ENCODE assay signal across 11 cellular contexts in the genomic region with DNA sequence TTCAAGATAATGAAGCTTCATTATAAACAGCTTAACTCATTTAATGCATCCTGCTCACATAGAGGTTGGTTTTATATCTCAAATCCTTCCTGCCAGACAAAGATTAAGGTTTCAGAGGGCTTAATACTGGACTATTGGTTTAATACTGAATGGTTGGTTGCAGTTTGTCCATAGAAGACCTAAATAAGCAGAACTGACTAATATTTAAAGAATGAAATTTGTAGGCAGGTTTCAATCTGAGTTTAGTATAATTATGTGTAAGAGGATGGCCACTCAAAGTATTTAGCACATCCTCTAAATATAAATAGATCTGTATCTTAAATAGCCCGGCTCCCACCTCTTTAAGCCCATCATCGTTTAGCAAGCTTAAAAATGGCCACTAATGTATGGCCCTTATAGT.
DNase-seq lines count a peak whose midpoint lies in the region; ATAC-seq and TF ChIP-seq lines count a peak whose summit lies in the region.
"Had no signal": no experiment of that assay in that cellular context is flagged by ENCODE, and none has a peak within 500 bp of the region (broad histone marks: within the 10 kb centered on the region; RNA-seq: fewer than 3 reads in every experiment).

No MANE protein-coding gene starts in this region.

- peaks cover 0 to 18% of the 10 kb centered on the region in 2 donors for H3K36me3 ChIP-seq in thyroid gland

- no peak for TF ChIP-seq CTCF in VCaP (conservative IDR thresholded peaks at IDR 0.05)
- no peak for TF ChIP-seq CTCF in thyroid gland (IDR thresholded peaks at IDR 0.05)

- peaks cover 12% of the 10 kb centered on the region for H3K36me3 Mint-ChIP-seq in activated naive CD8-positive, alpha-beta T cell treated with anti-CD3 and anti-CD28 coated beads for 36 hours

- no peaks in the 10 kb centered on the region for H3K9me3 ChIP-seq in thyroid gland
- H3K9me3 ChIP-seq: BLaER1 treated with 17β-estradiol and CSF1 and Interleukin-3, amounts not matched to agents 10 nM and 100 nM; upper lobe of right lung had no signal

- H3K4me3 Mint-ChIP-seq in activated naive CD8-positive, alpha-beta T cell treated with anti-CD3 and anti-CD28 coated beads for 36 hours, result no peak overlapping the region
- H3K4me3 Mint-ChIP-seq: natural killer cell treated with Interleukin-12 subunit alpha and Interleukin-12 subunit beta and Interleukin-15 and Interleukin-18, amount 100 ng/mL, for 72 hours had no signal

- TF ChIP-seq POLR2A in thyroid gland (IDR thresholded peaks at IDR 0.05), result no peak

- intact Hi-C loops in thyroid gland (cut with DNase I), result no loop called here

- ATAC-seq in GM18499 (IDR thresholded peaks at IDR 0.05; ENCODE audit: insufficient read depth, unreplicated experiment) (peak; percentile 60), GM21447 (IDR thresholded peaks at IDR 0.05; ENCODE audit: unreplicated experiment) (peak; percentile 63), HG03060 (IDR thresholded peaks at IDR 0.05; ENCODE audit: low read depth, unreplicated experiment) (peak; percentile 68)
- ATAC-seq: upper lobe of right lung had no signal

- H3K4me1 Mint-ChIP-seq in activated naive CD8-positive, alpha-beta T cell treated with anti-CD3 and anti-CD28 coated beads for 36 hours, result peaks cover 17% of the 10 kb centered on the region

- no peaks in the 10 kb centered on the region for H3K27me3 ChIP-seq in thyroid gland
- H3K27me3 ChIP-seq: upper lobe of right lung had no signal

- DNase-seq in activated effector memory CD4-positive, alpha-beta T cell treated with Interleukin-2 at 50 U/mL for 16 hours, result no peak
- DNase-seq in activated naive CD8-positive, alpha-beta T cell treated with anti-CD3 and anti-CD28 coated beads for 36 hours, result no peak
- no peak for DNase-seq in GM19238 (ENCODE audit: insufficient read length, low spot score)
- no peak for DNase-seq in thyroid gland
- DNase-seq: upper lobe of right lung had no signal

- 89 to 96% methylated on average over 2 of the region's 2 CpGs for WGBS in thyroid gland, 2 donors

- H3K4me3 ChIP-seq in thyroid gland (replicated peaks in 1 of 3), result no peak overlapping the region
- H3K4me3 ChIP-seq: BLaER1 treated with 17β-estradiol and CSF1 and Interleukin-3, amounts not matched to agents 10 nM and 100 nM; upper lobe of right lung had no signal

- H3K4me1 ChIP-seq in thyroid gland, result peaks cover 37 to 54% of the 10 kb centered on the region in 2 donors

- H3K27me3 Mint-ChIP-seq in activated naive CD8-positive, alpha-beta T cell treated with anti-CD3 and anti-CD28 coated beads for 36 hours, result no peaks in the 10 kb centered on the region

- H3K27ac ChIP-seq in VCaP (peak overlapping the region; percentile 95), thyroid gland (peak overlapping the region in 1 of 3 donors; percentile 20)
- H3K27ac ChIP-seq: BLaER1 treated with 17β-estradiol and CSF1 and Interleukin-3, amounts not matched to agents 10 nM and 100 nM; upper lobe of right lung had no signal

- H3K27ac Mint-ChIP-seq in activated naive CD8-positive, alpha-beta T cell treated with anti-CD3 and anti-CD28 coated beads for 36 hours, result no peak overlapping the region
- H3K27ac Mint-ChIP-seq: natural killer cell treated with Interleukin-12 subunit alpha and Interleukin-12 subunit beta and Interleukin-15 and Interleukin-18, amount 100 ng/mL, for 72 hours had no signal

- peaks cover 4% of the 10 kb centered on the region for H3K9me3 Mint-ChIP-seq in activated naive CD8-positive, alpha-beta T cell treated with anti-CD3 and anti-CD28 coated beads for 36 hours
